8 cellular contexts compared by ENCODE assay signal in the genomic region with DNA sequence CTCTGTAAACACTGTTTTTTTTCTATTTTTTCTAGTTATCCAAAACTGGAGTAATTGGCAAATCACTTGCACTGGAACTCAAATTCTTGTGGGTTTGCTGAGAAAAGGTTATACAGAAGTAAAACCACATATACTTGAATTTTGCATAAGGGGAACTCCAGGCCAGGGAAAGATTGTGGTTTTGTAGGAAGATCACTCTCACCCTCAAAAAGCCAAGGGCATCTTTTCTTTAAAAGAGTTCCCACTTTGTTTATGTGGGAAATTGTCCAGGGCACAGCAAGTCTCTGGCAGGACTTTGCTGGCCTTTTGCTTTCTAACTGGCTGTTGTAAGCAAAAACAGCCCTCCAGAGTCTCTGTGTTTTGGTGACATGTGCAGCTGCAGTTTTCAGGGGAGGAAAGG.
A peak's percentile ranks its signal among the peaks of the same experiment; 100 is the strongest.
DNase-seq lines count a peak whose midpoint lies in the region; ATAC-seq and TF ChIP-seq lines count a peak whose summit lies in the region.

No MANE protein-coding gene starts in this region.

- H3K4me1 Mint-ChIP-seq in CD14-positive monocyte, result peaks cover 20% of the 10 kb centered on the region

- H3K4me3 ChIP-seq in retinal pigment epithelial cell (ENCODE audit: low read length), result no peak overlapping the region

- peak; percentile 76 for ATAC-seq in GM21737 (IDR thresholded peaks at IDR 0.05; ENCODE audit: unreplicated experiment)

- H3K36me3 Mint-ChIP-seq in CD14-positive monocyte, result no peaks in the 10 kb centered on the region

- peak overlapping the region in 3 of 7 donors; percentile 4 to 42 (median 26) for H3K27ac Mint-ChIP-seq in CD14-positive monocyte

- DNase-seq in GM10266 (ENCODE audit: extremely low spot score), result peak; percentile 25
- DNase-seq in M059J (ENCODE audit: low read depth), result peak; percentile 87
- peak; percentile 74 for DNase-seq in dedifferentiated amniotic fluid mesenchymal stem cell (ENCODE audit: extremely low spot score)
- peak; percentile 39 for DNase-seq in retinal pigment epithelial cell (ENCODE audit: low read depth)
- no peak for DNase-seq in stimulated activated CD4-positive, alpha-beta T cell treated with anti-CD3 and anti-CD28 coated beads, Interleukin-4, amount 100 ng/mL, for 4 hours
- DNase-seq in CD14-positive monocyte (ENCODE audit: low spot score), result no peak
- no peak for DNase-seq in NCI-H82 treated with DMSO at 0.1 percent for 48 hours (lab: John Stamatoyannopoulos, UW; ENCODE audit: unreplicated experiment)

- intact Hi-C loops in CD14-positive monocyte (cut with micrococcal nuclease), result no loop called here

- TF ChIP-seq CTCF in GM10266 (IDR thresholded peaks at IDR 0.05; ENCODE audit: control insufficient read depth, insufficient read depth, low read depth, missing control alignments) (no peak), retinal pigment epithelial cell (conservative IDR thresholded peaks at IDR 0.05; ENCODE audit: low read depth, low read length) (no peak), CD14-positive monocyte (IDR thresholded peaks at IDR 0.05) (no peak)

- peaks cover 0 to 2% (median 0%) of the 10 kb centered on the region in 7 donors for H3K9me3 Mint-ChIP-seq in CD14-positive monocyte

- peak overlapping the region in 1 of 2 donors; percentile 40 for H3K4me3 Mint-ChIP-seq in CD14-positive monocyte

- peaks cover 0 to 2% (median 0%) of the 10 kb centered on the region in 3 donors for H3K27me3 Mint-ChIP-seq in CD14-positive monocyte (ENCODE audit: low read depth in 3 of 3)

Comparison
In these comparisons a context has a peak if more than half of its experiments do, and no peak if none do; other contexts are left out.
1. DNase-seq: peak in GM10266 (single experiment), M059J (single experiment), dedifferentiated amniotic fluid mesenchymal stem cell (single experiment) and retinal pigment epithelial cell (single experiment); none in stimulated activated CD4-positive, alpha-beta T cell treated with anti-CD3 and anti-CD28 coated beads, Interleukin-4, amount 100 ng/mL, for 4 hours (0 of 2), CD14-positive monocyte (single experiment) and NCI-H82 treated with DMSO at 0.1 percent for 48 hours (single experiment).